1 cellular context compared by ENCODE assay signal in the genomic region with DNA sequence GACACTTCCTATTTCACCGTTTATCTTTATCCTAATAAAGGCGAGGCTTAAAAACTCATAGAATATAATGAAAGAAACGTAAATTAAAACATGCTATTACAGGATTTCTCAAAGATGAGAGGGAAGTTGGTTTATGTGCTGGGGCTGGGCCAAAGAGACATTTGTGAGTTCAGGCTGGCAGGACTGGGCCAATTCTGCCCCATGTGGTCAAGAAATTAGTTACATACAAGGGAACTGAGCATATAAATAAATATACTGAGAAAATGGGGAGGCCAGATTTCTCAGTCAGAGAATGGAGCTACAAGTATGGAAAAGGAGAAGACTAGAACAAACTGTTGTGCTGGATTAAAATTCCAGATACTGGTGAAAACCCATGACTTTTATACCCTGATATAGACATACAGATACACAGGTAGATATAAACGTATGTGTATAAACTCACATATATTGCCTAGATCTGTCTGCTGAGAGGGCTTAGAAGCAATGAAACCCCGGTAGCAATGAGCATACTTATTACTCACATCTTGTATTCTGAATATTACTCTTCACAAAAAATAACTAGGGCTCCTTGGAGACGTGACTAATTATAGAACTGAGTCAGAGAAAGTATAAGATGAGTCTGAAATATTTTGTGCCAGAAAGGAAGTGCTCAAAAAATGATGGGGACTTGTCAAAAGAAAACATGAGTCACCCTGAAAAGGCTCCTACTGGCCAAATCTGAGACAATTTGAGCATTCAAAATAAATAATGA.
TF ChIP-seq lines count a peak whose summit lies in the region.

No MANE protein-coding gene starts in this region.

TF ChIP-seq in H1, 55 proteins besides CTCF, POLR2A, EP300 and RAD21 (continued from another document):
- TF ChIP-seq KDM5A (IDR thresholded peaks at IDR 0.05; ENCODE audit: low read length): no peak
- no peak for TF ChIP-seq RBBP5 (IDR thresholded peaks at IDR 0.05; ENCODE audit: borderline replicate concordance, low read depth, low read length)
- no peak for TF ChIP-seq CREB1 (IDR thresholded peaks at IDR 0.05)
- TF ChIP-seq GABPA (IDR thresholded peaks at IDR 0.05; ENCODE audit: borderline replicate concordance, insufficient read depth, low read length): no peak
- TF ChIP-seq HDAC6 (IDR thresholded peaks at IDR 0.05; ENCODE audit: low read depth, low read length): no peak
- TF ChIP-seq JUN (IDR thresholded peaks at IDR 0.05; ENCODE audit: low read depth, low read length): no peak
- TF ChIP-seq TEAD4 (IDR thresholded peaks at IDR 0.05; ENCODE audit: low read depth, low read length): no peak
- TF ChIP-seq MAX (IDR thresholded peaks at IDR 0.05): no peak
- no peak for TF ChIP-seq SIN3A (conservative IDR thresholded peaks at IDR 0.05 in 1 of 2, IDR thresholded peaks at IDR 0.05 in 1 of 2; ENCODE audit: low read depth in 1 of 2, low read length in 2 of 2)
